In genomic region chr19:5090780-5091575, GRCh38 we compare ENCODE assay signal across 11 cellular contexts.
DNase-seq lines count a peak whose midpoint lies in the region; ATAC-seq and TF ChIP-seq lines count a peak whose summit lies in the region.
"Had no signal": no experiment of that assay in that cellular context is flagged by ENCODE, and none has a peak within 500 bp of the region (broad histone marks: within the 10 kb centered on the region; RNA-seq: fewer than 3 reads in every experiment).

No MANE protein-coding gene starts in this region.

- H3K27me3 ChIP-seq in layer of hippocampus (ENCODE audit: control insufficient read depth, insufficient read depth, low read length) (no peaks in the 10 kb centered on the region), transverse colon (no peaks in the 10 kb centered on the region), Karpas-422 (ENCODE audit: low read length) (no peaks in the 10 kb centered on the region)

- H3K4me1 ChIP-seq in transverse colon (peaks cover 0 to 18% (median 2%) of the 10 kb centered on the region in 4 donors), Karpas-422 (ENCODE audit: low read length) (no peaks in the 10 kb centered on the region)
- H3K4me1 ChIP-seq: A549 had no signal

- H3K79me2 ChIP-seq in Karpas-422 (ENCODE audit: low read length): no peaks in the 10 kb centered on the region

- no peaks in the 10 kb centered on the region for H3K27me3 Mint-ChIP-seq in activated naive CD4-positive, alpha-beta T cell treated with anti-CD3 and anti-CD28 coated beads for 36 hours (ENCODE audit: low read depth)

- CTCF ChIA-PET in activated naive CD4-positive, alpha-beta T cell treated with anti-CD3 and anti-CD28 coated beads for 36 hours (lab: Charles Lee): no interaction called here

- TF ChIP-seq CTCF in astrocyte of the spinal cord (IDR thresholded peaks at IDR 0.05; ENCODE audit: low read depth, low read length): no peak
- no peak for TF ChIP-seq CTCF in transverse colon (IDR thresholded peaks at IDR 0.05)

- no peak for ATAC-seq in GM19467 (IDR thresholded peaks at IDR 0.05; ENCODE audit: unreplicated experiment)
- ATAC-seq: A549 had no signal

- H3K4me2 ChIP-seq in Karpas-422 (ENCODE audit: low read depth, low read length, poor library complexity, severe bottlenecking): no peak overlapping the region
- H3K4me2 ChIP-seq: A549 had no signal

- TF ChIP-seq POLR2A in transverse colon (IDR thresholded peaks at IDR 0.05): no peak

- in situ Hi-C loops in astrocyte of the spinal cord (cut with HindIII; ENCODE audit: low sequenced_read_pairs) (no loop called here), transverse colon (cut with MboI; ENCODE audit: low pct_ligation_motif_present in 1 of 4, low pct_unique_long_range_greater_than_20kb in 1 of 4, low sequenced_read_pairs in 3 of 4) (no loop called here)

- H3K4me3 ChIP-seq in astrocyte of the spinal cord (ENCODE audit: low read depth, low read length) (no peak overlapping the region), transverse colon (no peak overlapping the region), Karpas-422 (ENCODE audit: low read length) (no peak overlapping the region)
- H3K4me3 ChIP-seq: A549 had no signal

- H3K4me1 Mint-ChIP-seq in activated naive CD4-positive, alpha-beta T cell treated with anti-CD3 and anti-CD28 coated beads for 36 hours (ENCODE audit: low read depth): no peaks in the 10 kb centered on the region

- H2AFZ ChIP-seq in Karpas-422 (ENCODE audit: low read length): no peak overlapping the region

- H3K9me3 ChIP-seq in transverse colon (no peaks in the 10 kb centered on the region), Karpas-422 (ENCODE audit: low read length) (no peaks in the 10 kb centered on the region)
- H3K9me3 ChIP-seq: A549 had no signal

- H4K20me1 ChIP-seq in Karpas-422 (ENCODE audit: insufficient read depth, low read depth, low read length): no peaks in the 10 kb centered on the region

- no peak overlapping the region for H3K27ac Mint-ChIP-seq in activated naive CD4-positive, alpha-beta T cell treated with anti-CD3 and anti-CD28 coated beads for 36 hours

- no peak overlapping the region for H3K4me3 Mint-ChIP-seq in activated naive CD4-positive, alpha-beta T cell treated with anti-CD3 and anti-CD28 coated beads for 36 hours

- no peaks in the 10 kb centered on the region for H3K9me2 ChIP-seq in Karpas-422 (replicated peaks; ENCODE audit: insufficient read depth, low read length)

- H3K36me3 Mint-ChIP-seq in activated naive CD4-positive, alpha-beta T cell treated with anti-CD3 and anti-CD28 coated beads for 36 hours (ENCODE audit: low read depth): peaks cover 3% of the 10 kb centered on the region

- TF ChIP-seq EP300 in transverse colon (IDR thresholded peaks at IDR 0.05; ENCODE audit: low read depth): no peak

- intact Hi-C loops in transverse colon (cut with DNase I; ENCODE audit: low total_unique reads): no loop called here
- intact Hi-C loops in activated naive CD4-positive, alpha-beta T cell treated with anti-CD3 and anti-CD28 coated beads for 36 hours (cut with micrococcal nuclease): no loop called here

- no peaks in the 10 kb centered on the region for H3K9me3 Mint-ChIP-seq in activated naive CD4-positive, alpha-beta T cell treated with anti-CD3 and anti-CD28 coated beads for 36 hours

- DNase-seq in NCI-H2081 (lab: John Stamatoyannopoulos, UW): peak; percentile 69 to 70
- DNase-seq in NCI-H2081 treated with DMSO at 0.1 percent for 48 hours (lab: John Stamatoyannopoulos, UW): no peak
- DNase-seq in astrocyte of the spinal cord (ENCODE audit: low read depth, low spot score): peak; percentile 44
- no peak for DNase-seq in transverse colon
- DNase-seq in activated naive CD4-positive, alpha-beta T cell treated with anti-CD3 and anti-CD28 coated beads for 36 hours: no peak
- no peak for DNase-seq in Karpas-422
- DNase-seq: activated CD4-positive, alpha-beta T cell treated with anti-CD3 and anti-CD28 coated beads, Interleukin-2, amount 50 U/mL, for 48 hours; NCI-H2029 had no signal

- H3K9ac ChIP-seq in Karpas-422 (ENCODE audit: low read length): no peak overlapping the region

- peak overlapping the region; percentile 52 for H3K27ac ChIP-seq in layer of hippocampus (ENCODE audit: low read depth, low read length)
- H3K27ac ChIP-seq in transverse colon: peak overlapping the region; percentile 56 to 71 (median 60)
- no peak overlapping the region for H3K27ac ChIP-seq in Karpas-422 (ENCODE audit: low read length)
- H3K27ac ChIP-seq: A549 had no signal

- H3K36me3 ChIP-seq in transverse colon (peaks cover 0 to 12% (median 3%) of the 10 kb centered on the region in 4 donors), Karpas-422 (ENCODE audit: insufficient read depth, low read length) (no peaks in the 10 kb centered on the region)

- WGBS in transverse colon (ENCODE audit: low coverage in 1 of 2), 2 donors: 60% methylated on average over 28 of the region's 29 CpGs; no CpG with 5 or more reads in 1 of the 2 donors

Comparison
In these comparisons a context has a peak if more than half of its experiments do, and no peak if none do; other contexts are left out.
1. DNase-seq: peak in NCI-H2081 (2 of 2) and astrocyte of the spinal cord (single experiment); none in NCI-H2081 treated with DMSO at 0.1 percent for 48 hours (single experiment), transverse colon (single experiment), activated naive CD4-positive, alpha-beta T cell treated with anti-CD3 and anti-CD28 coated beads for 36 hours (single experiment) and Karpas-422 (single experiment).